Comparison of ENCODE assay signal across 8 cellular contexts in genomic region chr22:23183107-23183698, GRCh38. TPM values are rescaled to one million over a fixed set of nuclear protein-coding genes. Genes with fewer than 3 reads are reported as not detected.
DNase-seq lines count a peak whose midpoint lies in the region; ATAC-seq and TF ChIP-seq lines count a peak whose summit lies in the region.

No MANE protein-coding gene starts in this region.

- no peaks in the 10 kb centered on the region for H3K9me3 Mint-ChIP-seq in activated naive CD4-positive, alpha-beta T cell treated with anti-CD3 and anti-CD28 coated beads, Interleukin-2, amount 50 U/mL, for 72 hours

- H3K36me3 Mint-ChIP-seq in activated naive CD4-positive, alpha-beta T cell treated with anti-CD3 and anti-CD28 coated beads, Interleukin-2, amount 50 U/mL, for 72 hours: peaks cover 26 to 54% of the 10 kb centered on the region in 2 donors

- H3K9me3 ChIP-seq in heart right ventricle (no peaks in the 10 kb centered on the region), ovary (no peaks in the 10 kb centered on the region)

- H3K4me1 ChIP-seq in heart right ventricle (peaks cover 9 to 78% (median 52%) of the 10 kb centered on the region in 9 donors), ovary (ENCODE audit: insufficient read depth) (peaks cover 26% of the 10 kb centered on the region), foreskin keratinocyte (peaks cover 17% of the 10 kb centered on the region)

- H3K27me3 ChIP-seq in heart right ventricle (no peaks in the 10 kb centered on the region), ovary (no peaks in the 10 kb centered on the region), foreskin keratinocyte (no peaks in the 10 kb centered on the region)

- TF ChIP-seq EP300 in ovary (IDR thresholded peaks at IDR 0.05): no peak

- H3K4me3 ChIP-seq in LNCaP clone FGC (ENCODE audit: low read depth, low read length) (peak overlapping the region; percentile 65), heart right ventricle (peak overlapping the region in 9 of 10 donors; percentile 27 to 72 (median 67)), ovary (peak overlapping the region; percentile 66)

- no peak for ATAC-seq in activated naive CD4-positive, alpha-beta T cell treated with anti-CD3 and anti-CD28 coated beads, Interleukin-2, amount 50 U/mL, for 72 hours
- ATAC-seq in heart right ventricle: peak in 5 of 8 donors; percentile 12 to 53 (median 44)
- ATAC-seq in GM21717 (IDR thresholded peaks at IDR 0.05; ENCODE audit: unreplicated experiment): no peak
- ATAC-seq in foreskin keratinocyte: no peak

- TF ChIP-seq CTCF in LNCaP clone FGC (IDR thresholded peaks at IDR 0.05; ENCODE audit: control insufficient read depth, extremely low read depth, insufficient read depth): no peak
- TF ChIP-seq CTCF in heart right ventricle (IDR thresholded peaks at IDR 0.05): no peak
- no peak for TF ChIP-seq CTCF in ovary (IDR thresholded peaks at IDR 0.05)
- TF ChIP-seq CTCF in foreskin keratinocyte (conservative IDR thresholded peaks at IDR 0.05): no peak

- 15 to 20% methylated on average over 11 of the region's 11 CpGs for WGBS in heart right ventricle, 2 donors
- 12 to 14% (median 12%) methylated on average over 11 of the region's 11 CpGs for WGBS in ovary, 3 donors

- H3K36me3 ChIP-seq in heart right ventricle (peaks cover 0 to 7% (median 0%) of the 10 kb centered on the region in 9 donors), ovary (no peaks in the 10 kb centered on the region)

- peak overlapping the region; percentile 26 to 89 for H3K27ac Mint-ChIP-seq in activated naive CD4-positive, alpha-beta T cell treated with anti-CD3 and anti-CD28 coated beads, Interleukin-2, amount 50 U/mL, for 72 hours

- intact Hi-C loops in heart right ventricle (cut with DNase I): loop anchor here in 9 of 10 donors (5.0 to 10.0 kb wide), 7 partner anchors 34 to 342 kb away; no protein-coding TSS in a partner anchor
- intact Hi-C loops in ovary (cut with DNase I): loop anchor here in 1 of 4 donors (2.0 kb wide), 1 partner anchor 96 kb away; no protein-coding TSS in a partner anchor

- H3K27ac ChIP-seq in heart right ventricle (peak overlapping the region in 3 of 10 donors; percentile 11 to 76 (median 13)), ovary (no peak overlapping the region), foreskin keratinocyte (no peak overlapping the region)

- peak; percentile 49 for DNase-seq in Daoy (ENCODE audit: low read depth)
- DNase-seq in LNCaP clone FGC (ENCODE audit: low read depth): no peak
- no peak for DNase-seq in activated naive CD4-positive, alpha-beta T cell treated with anti-CD3 and anti-CD28 coated beads, Interleukin-2, amount 50 U/mL, for 72 hours (ENCODE audit: low spot score in 2 of 2)
- DNase-seq in heart right ventricle: peak in 1 of 2 donors; percentile 46
- peak; percentile 48 to 65 (median 51) for DNase-seq in ovary
- DNase-seq in mesenteric fat pad (ENCODE audit: low spot score): no peak
- DNase-seq in foreskin keratinocyte: no peak

- TF ChIP-seq POLR2A in ovary (IDR thresholded peaks at IDR 0.05): no peak

RNA-seq across cellular contexts. Expression of gene BCR, which starts 2.9 kb away (rescaled TPM):
- total RNA-seq in Daoy (2014; rRNA removed; shearing (Covaris generic)): 22.2 and 27.3 TPM in 2 replicates
- total RNA-seq in activated naive CD4-positive, alpha-beta T cell treated with anti-CD3 and anti-CD28 coated beads, Interleukin-2, amount 50 U/mL, for 72 hours: 10 to 100 TPM; 44.9 to 63.7 TPM
- total RNA-seq in heart right ventricle (10 to 100 TPM; 15.2 to 33.4 (median 28.3) TPM), ovary (10 to 100 TPM; 21.8 to 44.6 (median 38.3) TPM), mesenteric fat pad (98.1 TPM), foreskin keratinocyte (55.6 and 58.1 TPM in 2 replicates)
- polyA plus RNA-seq in heart right ventricle (10 to 100 TPM; 10.9 to 20.1 TPM), ovary (10 to 100 TPM in 1 of 2 donors, 1 to 10 TPM in 1; 7.1 to 17.2 TPM), foreskin keratinocyte (32.6 and 37.5 TPM in 2 replicates)

RNA-seq across cellular contexts. Expression of gene RAB36, which starts 37.9 kb away (rescaled TPM):
- 1.0 and 2.2 TPM in 2 replicates for total RNA-seq in Daoy (2014; rRNA removed; shearing (Covaris generic))
- under 1 TPM in 1 of 2 donors, not detected in 1; 0.25 TPM for total RNA-seq in activated naive CD4-positive, alpha-beta T cell treated with anti-CD3 and anti-CD28 coated beads, Interleukin-2, amount 50 U/mL, for 72 hours
- total RNA-seq in heart right ventricle: under 1 TPM; 0.15 to 1.00 (median 0.48) TPM
- polyA plus RNA-seq in heart right ventricle: under 1 TPM; 0.29 to 0.36 TPM
- 10 to 100 TPM in 3 of 7 donors, 1 to 10 TPM in 4; 3.9 to 18.7 (median 9.0) TPM for total RNA-seq in ovary
- 1 to 10 TPM; 4.0 to 5.1 TPM for polyA plus RNA-seq in ovary
- total RNA-seq in mesenteric fat pad: 3.2 TPM
- 3.2 and 4.4 TPM in 2 replicates for total RNA-seq in foreskin keratinocyte
- 2.6 and 3.4 TPM in 2 replicates for polyA plus RNA-seq in foreskin keratinocyte

RNA-seq across cellular contexts. Expression of gene RSPH14, which starts 41.4 kb away (rescaled TPM):
- not detected in 2 replicates for total RNA-seq in Daoy (2014; rRNA removed; shearing (Covaris generic))
- total RNA-seq in activated naive CD4-positive, alpha-beta T cell treated with anti-CD3 and anti-CD28 coated beads, Interleukin-2, amount 50 U/mL, for 72 hours: under 1 TPM; 0.18 to 0.33 TPM
- under 1 TPM in 1 of 10 donors, not detected in 9; 0.21 TPM for total RNA-seq in heart right ventricle
- under 1 TPM in 1 of 2 donors, not detected in 1; 0.39 TPM for polyA plus RNA-seq in heart right ventricle
- 1 to 10 TPM; 1.4 to 4.6 (median 3.2) TPM for total RNA-seq in ovary
- polyA plus RNA-seq in ovary: 1 to 10 TPM; 1.4 to 2.0 TPM
- not detected for total RNA-seq in mesenteric fat pad
- total RNA-seq in foreskin keratinocyte: not detected in 2 replicates
- polyA plus RNA-seq in foreskin keratinocyte: 0.36 TPM in 1 of 2 replicates, not detected in the other

Comparison
In these comparisons a context has a peak if more than half of its experiments do, and no peak if none do; other contexts are left out.
1. DNase-seq: peak in Daoy (single experiment) and ovary (5 of 5); none in LNCaP clone FGC (single experiment), activated naive CD4-positive, alpha-beta T cell treated with anti-CD3 and anti-CD28 coated beads, Interleukin-2, amount 50 U/mL, for 72 hours (0 of 2), mesenteric fat pad (single experiment) and foreskin keratinocyte (0 of 2).
2. ATAC-seq: peak in heart right ventricle (5 of 8); none in activated naive CD4-positive, alpha-beta T cell treated with anti-CD3 and anti-CD28 coated beads, Interleukin-2, amount 50 U/mL, for 72 hours (0 of 2), GM21717 (single experiment) and foreskin keratinocyte (single experiment).
3. Peak in every context shown above with its lines, with median percentiles within 50 percentile points of each other: H3K4me3 ChIP-seq.